Comparison of ENCODE assay signal across 28 cellular contexts in genomic region chr2:203900298-203900697, GRCh38. TPM values are rescaled to one million over a fixed set of nuclear protein-coding genes. Genes with fewer than 3 reads are reported as not detected.
"Had no signal": no experiment of that assay in that cellular context is flagged by ENCODE, and none has a peak within 500 bp of the region (broad histone marks: within the 10 kb centered on the region; RNA-seq: fewer than 3 reads in every experiment).

No MANE protein-coding gene starts in this region.

- H3K27ac ChIP-seq: breast epithelium, thoracic aorta, upper lobe of left lung, vagina had no signal

- H3K36me3 ChIP-seq: breast epithelium, thoracic aorta, upper lobe of left lung, vagina had no signal

- H3K4me3 Mint-ChIP-seq: activated CD8-positive, alpha-beta T cell treated with anti-CD3 and anti-CD28 coated beads for 36 hours; activated T-cell treated with anti-CD3 and anti-CD28 coated beads, Interleukin-2, amount 50 U/mL, for 4 hours; endodermal cell; nephron; stimulated activated naive B cell treated with anti-CD40 and anti-IgM and Interleukin-4, amounts not matched to agents 10 μg/mL and 1 μg/mL and 100 μg/mL, for 72 hours; WTC11 had no signal

- H3K4me1 ChIP-seq: breast epithelium, vagina had no signal

- H3K27me3 ChIP-seq: breast epithelium, upper lobe of left lung, vagina had no signal

- H3K27me3 Mint-ChIP-seq: activated CD8-positive, alpha-beta T cell treated with anti-CD3 and anti-CD28 coated beads for 36 hours; activated T-helper 17 cell treated with anti-CD3 and anti-CD28 coated beads, Interleukin-2, amount 50 U/mL, for 72 hours had no signal

- H3K4me2 ChIP-seq: smooth muscle cell had no signal

- DNase-seq: activated CD4-positive, alpha-beta T cell treated with anti-CD3 and anti-CD28 coated beads for 1 hour; activated CD4-positive, alpha-beta T cell treated with anti-CD3 and anti-CD28 coated beads, Interleukin-2, amount 50 U/mL, for 1 hour; activated CD8-positive, alpha-beta T cell treated with anti-CD3 and anti-CD28 coated beads for 36 hours; activated gamma-delta T cell treated with Interleukin-2 at 50 U/mL for 16 hours; activated naive CD4-positive, alpha-beta T cell treated with anti-CD3 and anti-CD28 coated beads, Interleukin-2, amount 50 U/mL, for 16 hours; activated T-cell treated with anti-CD3 and anti-CD28 coated beads, Interleukin-2, amount 50 U/mL, for 4 hours; amygdala; central memory CD4-positive, alpha-beta T cell; endodermal cell; foreskin melanocyte; islet precursor cell; left ventricle myocardium superior; mucosa of descending colon; stimulated activated CD4-positive, alpha-beta T cell treated with anti-CD3 and anti-CD28 coated beads, Interleukin-1b, Interleukin-23, amount 100 ng/mL, for 48 hours; stimulated activated naive B cell treated with anti-CD40 and anti-IgM and Interleukin-4, amounts not matched to agents 10 μg/mL and 1 μg/mL and 100 μg/mL, for 72 hours; T-helper 2 cell; upper lobe of left lung had no signal

- H3K4me3 ChIP-seq: breast epithelium, mucosa of descending colon, smooth muscle cell, thoracic aorta, upper lobe of left lung, vagina had no signal

- H3K4me1 Mint-ChIP-seq: endodermal cell, WTC11 had no signal

- H3K27ac Mint-ChIP-seq: activated CD8-positive, alpha-beta T cell treated with anti-CD3 and anti-CD28 coated beads for 36 hours; activated T-helper 17 cell treated with anti-CD3 and anti-CD28 coated beads, Interleukin-2, amount 50 U/mL, for 72 hours; endodermal cell; progenitor cell of endocrine pancreas; stimulated activated naive B cell treated with anti-CD40 and anti-IgM and Interleukin-4, amounts not matched to agents 10 μg/mL and 1 μg/mL and 100 μg/mL, for 72 hours; WTC11 had no signal

RNA-seq across cellular contexts. Expression of gene CTLA4, which starts 32.7 kb away (rescaled TPM):
- total RNA-seq: endodermal cell, left ventricle myocardium superior, osteocyte, progenitor cell of endocrine pancreas, smooth muscle cell had no signal
- polyA plus RNA-seq: smooth muscle cell had no signal

RNA-seq across cellular contexts. Expression of gene ICOS, which starts 36.3 kb away (rescaled TPM):
- total RNA-seq: endodermal cell, esophagus mucosa, left ventricle myocardium superior, lung microvascular endothelial cell, osteocyte, progenitor cell of endocrine pancreas, smooth muscle cell had no signal
- polyA plus RNA-seq: smooth muscle cell had no signal
